ENCODE assay signal across 23 cellular contexts in genomic region chr13:48096670-48097069, GRCh38. TPM values are rescaled to one million over a fixed set of nuclear protein-coding genes. Genes with fewer than 3 reads are reported as not detected.
A peak's percentile ranks its signal among the peaks of the same experiment; 100 is the strongest.
DNase-seq lines count a peak whose midpoint lies in the region; ATAC-seq and TF ChIP-seq lines count a peak whose summit lies in the region.
"Had no signal": no experiment of that assay in that cellular context is flagged by ENCODE, and none has a peak within 500 bp of the region (broad histone marks: within the 10 kb centered on the region; RNA-seq: fewer than 3 reads in every experiment).

No MANE protein-coding gene starts in this region.

- H3K27ac ChIP-seq in DND-41 (ENCODE audit: low read length) (no peak overlapping the region), endodermal cell (ENCODE audit: low read depth, low read length) (no peak overlapping the region), right lobe of liver (peak overlapping the region in 2 of 3 donors; percentile 53 to 55), WERI-Rb-1 (no peak overlapping the region)
- H3K27ac ChIP-seq: BLaER1 treated with 17β-estradiol and CSF1 and Interleukin-3, amounts not matched to agents 10 nM and 100 nM; esophagus muscularis mucosa; gastrocnemius medialis had no signal

- ATAC-seq in DND-41 (ENCODE audit: insufficient read depth, low read depth): no peak
- ATAC-seq in right lobe of liver: peak; percentile 62 to 74 (median 72)
- ATAC-seq in activated T-cell treated with anti-CD3 and anti-CD28 coated beads, Interleukin-2, amount 50 U/mL, for 72 hours (replicated peaks in 1 of 2): no peak
- ATAC-seq: gastrocnemius medialis had no signal

- no peak overlapping the region for H3K4me3 Mint-ChIP-seq in endodermal cell
- H3K4me3 Mint-ChIP-seq in activated T-cell treated with anti-CD3 and anti-CD28 coated beads, Interleukin-2, amount 50 U/mL, for 72 hours: no peak overlapping the region
- H3K4me3 Mint-ChIP-seq: activated B cell treated with CpG ODN at 0.5 μM for 24 hours; T-helper 2 cell treated with Interferon-gamma antibody and Interleukin-4, amounts not matched to agents 5 μg/mL and 100 μg/mL, for 36 hours had no signal

- no peak for TF ChIP-seq CTCF in DND-41 (IDR thresholded peaks at IDR 0.05; ENCODE audit: borderline replicate concordance, extremely low read depth, low read length, poor library complexity, severe bottlenecking)
- no peak for TF ChIP-seq CTCF in endodermal cell (conservative IDR thresholded peaks at IDR 0.05)
- no peak for TF ChIP-seq CTCF in right lobe of liver (IDR thresholded peaks at IDR 0.05)
- no peak for TF ChIP-seq CTCF in WERI-Rb-1 (IDR thresholded peaks at IDR 0.05; ENCODE audit: low read depth, low read length)

- H3K27me3 Mint-ChIP-seq in endodermal cell (ENCODE audit: insufficient read depth): no peaks in the 10 kb centered on the region
- no peaks in the 10 kb centered on the region for H3K27me3 Mint-ChIP-seq in activated T-cell treated with anti-CD3 and anti-CD28 coated beads, Interleukin-2, amount 50 U/mL, for 72 hours (ENCODE audit: low read depth)

- WGBS in endodermal cell (ENCODE audit: insufficient coverage in 1 of 2, insufficient read length in 1 of 2), 2 experiments: 61 to 86% methylated on average over 1 to 3 of the region's 3 CpGs
- WGBS in right lobe of liver (ENCODE audit: insufficient coverage, low coverage, low lambda C conversion rate, missing lambda C conversion rate): 13% methylated on average over 3 of the region's 3 CpGs

- H3K36me3 ChIP-seq in DND-41 (ENCODE audit: insufficient read depth, low read length): 0 out of 2 replicates have a peak, but pooled peaks cover 4% of the 10 kb centered on the region
- H3K36me3 ChIP-seq in endodermal cell (ENCODE audit: control insufficient read depth, insufficient read depth, low read length): no peaks in the 10 kb centered on the region
- H3K36me3 ChIP-seq in right lobe of liver: no peaks in the 10 kb centered on the region
- no peaks in the 10 kb centered on the region for H3K36me3 ChIP-seq in WERI-Rb-1
- H3K36me3 ChIP-seq: esophagus muscularis mucosa, gastrocnemius medialis had no signal

- H3K4me1 ChIP-seq in DND-41 (ENCODE audit: insufficient read depth, low read length): peaks cover 31% of the 10 kb centered on the region
- peaks cover 3% of the 10 kb centered on the region for H3K4me1 ChIP-seq in endodermal cell (ENCODE audit: control insufficient read depth, insufficient read depth, low read length)
- H3K4me1 ChIP-seq in right lobe of liver: peaks cover 0 to 35% (median 8%) of the 10 kb centered on the region in 4 donors

- peaks cover 2% of the 10 kb centered on the region for H3K36me3 Mint-ChIP-seq in endodermal cell (ENCODE audit: low read depth)
- H3K36me3 Mint-ChIP-seq in activated T-cell treated with anti-CD3 and anti-CD28 coated beads, Interleukin-2, amount 50 U/mL, for 72 hours (ENCODE audit: insufficient read depth in 2 of 2): peaks cover 3 to 7% of the 10 kb centered on the region in 2 donors
- H3K36me3 Mint-ChIP-seq: brain, naive B cell had no signal

- H3K9me3 ChIP-seq in DND-41 (ENCODE audit: insufficient read depth, low read length, severe bottlenecking) (peaks cover 2% of the 10 kb centered on the region), endodermal cell (ENCODE audit: control insufficient read depth, low read length) (no peaks in the 10 kb centered on the region), right lobe of liver (no peaks in the 10 kb centered on the region), WERI-Rb-1 (ENCODE audit: severe bottlenecking) (no peaks in the 10 kb centered on the region)
- H3K9me3 ChIP-seq: gastrocnemius medialis, SK-N-SH had no signal

- H3K79me2 ChIP-seq in DND-41 (ENCODE audit: insufficient read depth, low read length): peaks cover 33% of the 10 kb centered on the region

- intact Hi-C loops in right lobe of liver (cut with DNase I): no loop called here

- H2AFZ ChIP-seq in DND-41 (ENCODE audit: low read depth, low read length): 0 out of 2 replicates have a peak overlapping the region, but pooled peaks have one; percentile 63

- TF ChIP-seq POLR2A in right lobe of liver (IDR thresholded peaks at IDR 0.05): no peak

- DNase-seq in DND-41 (no peak), HuH-7.5 (ENCODE audit: low spot score) (peak; percentile 10), endodermal cell (no peak), right lobe of liver (no peak), DMS53 (lab: John Stamatoyannopoulos, UW) (no peak), WERI-Rb-1 (no peak), NCI-H82 (lab: John Stamatoyannopoulos, UW) (no peak)
- DNase-seq in activated T-cell treated with anti-CD3 and anti-CD28 coated beads, Interleukin-2, amount 50 U/mL, for 72 hours: no peak
- DNase-seq: activated B cell treated with CpG ODN at 0.5 μM for 24 hours; activated CD4-positive, alpha-beta T cell treated with anti-CD3 and anti-CD28 coated beads, Interleukin-2, amount 50 U/mL, for 48 hours; activated effector memory CD4-positive, alpha-beta T cell treated with anti-CD3 and anti-CD28 coated beads, Interleukin-2, amount 50 U/mL, for 16 hours; effector memory CD4-positive, alpha-beta T cell; gastrocnemius medialis; naive B cell; NCI-H1092 treated with DMSO at 0.1 percent for 48 hours; NCI-H2029; NCI-H510A; RPMI8226; SK-N-SH had no signal

- peak overlapping the region; percentile 45 for H3K27ac Mint-ChIP-seq in endodermal cell
- no peak overlapping the region for H3K27ac Mint-ChIP-seq in activated T-cell treated with anti-CD3 and anti-CD28 coated beads, Interleukin-2, amount 50 U/mL, for 72 hours
- H3K27ac Mint-ChIP-seq: activated B cell treated with CpG ODN at 0.5 μM for 24 hours; brain; naive B cell; T-helper 2 cell treated with Interferon-gamma antibody and Interleukin-4, amounts not matched to agents 5 μg/mL and 100 μg/mL, for 36 hours had no signal

- peaks cover 9% of the 10 kb centered on the region; the same call in 1 of the 2 replicates for H4K20me1 ChIP-seq in DND-41 (ENCODE audit: insufficient read depth, low read length)

- H3K9ac ChIP-seq in DND-41 (ENCODE audit: low read depth, low read length) (no peak overlapping the region), endodermal cell (ENCODE audit: extremely low read depth, low read length, poor library complexity, severe bottlenecking) (no peak overlapping the region)
- H3K9ac ChIP-seq: BLaER1 treated with 17β-estradiol and CSF1 and Interleukin-3, amounts not matched to agents 10 nM and 100 nM; SK-N-SH had no signal

- H3K9me3 Mint-ChIP-seq in endodermal cell: peaks cover 5% of the 10 kb centered on the region
- H3K9me3 Mint-ChIP-seq in activated T-cell treated with anti-CD3 and anti-CD28 coated beads, Interleukin-2, amount 50 U/mL, for 72 hours: peaks cover 0 to 3% of the 10 kb centered on the region in 2 donors

- no peak overlapping the region for H3K4me3 ChIP-seq in DND-41 (ENCODE audit: low read depth in 1 of 2, low read length in 2 of 2)
- H3K4me3 ChIP-seq in endodermal cell (ENCODE audit: low read length): no peak overlapping the region
- peak overlapping the region in 1 of 3 donors; percentile 11 for H3K4me3 ChIP-seq in right lobe of liver
- H3K4me3 ChIP-seq in WERI-Rb-1 (ENCODE audit: low read depth, low read length): no peak overlapping the region
- H3K4me3 ChIP-seq: BLaER1 treated with 17β-estradiol and CSF1 and Interleukin-3, amounts not matched to agents 10 nM and 100 nM; esophagus muscularis mucosa; gastrocnemius medialis had no signal

- H3K27me3 ChIP-seq in DND-41 (ENCODE audit: insufficient read depth, low read length, poor library complexity): no peaks in the 10 kb centered on the region
- no peaks in the 10 kb centered on the region for H3K27me3 ChIP-seq in endodermal cell (ENCODE audit: control insufficient read depth, insufficient read depth, low read length, poor library complexity, severe bottlenecking)
- H3K27me3 ChIP-seq in right lobe of liver: no peaks in the 10 kb centered on the region
- no peaks in the 10 kb centered on the region for H3K27me3 ChIP-seq in WERI-Rb-1 (ENCODE audit: insufficient read depth, low read depth, severe bottlenecking)
- H3K27me3 ChIP-seq: BLaER1 treated with 17β-estradiol and CSF1 and Interleukin-3, amounts not matched to agents 10 nM and 100 nM; esophagus muscularis mucosa; gastrocnemius medialis had no signal

- peaks cover 28% of the 10 kb centered on the region for H3K4me1 Mint-ChIP-seq in endodermal cell
- peaks cover 30% of the 10 kb centered on the region for H3K4me1 Mint-ChIP-seq in activated T-cell treated with anti-CD3 and anti-CD28 coated beads, Interleukin-2, amount 50 U/mL, for 72 hours (ENCODE audit: low read depth)

- H3K4me2 ChIP-seq in DND-41 (ENCODE audit: insufficient read depth, low read length): no peak overlapping the region
- H3K4me2 ChIP-seq: BLaER1 treated with 17β-estradiol and CSF1 and Interleukin-3, amounts not matched to agents 10 nM and 100 nM; SK-N-SH had no signal

RNA-seq across cellular contexts. Expression of gene MED4, which starts 1.8 kb away (rescaled TPM):
- 10 to 100 TPM; 56.4 to 68.1 TPM for total RNA-seq in endodermal cell
- 50.4 TPM for polyA plus RNA-seq in endodermal cell (2013, experiment 1 of 2)
- polyA plus RNA-seq in endodermal cell (2013, experiment 2 of 2): 52.4 TPM
- 10 to 100 TPM; 15.1 to 22.5 (median 20.7) TPM for total RNA-seq in right lobe of liver
- 10 to 100 TPM; 49.5 to 59.7 TPM for total RNA-seq in activated T-cell treated with anti-CD3 and anti-CD28 coated beads, Interleukin-2, amount 50 U/mL, for 72 hours

RNA-seq across cellular contexts. Expression of gene NUDT15, which starts 59.1 kb away (rescaled TPM):
- total RNA-seq in endodermal cell: 10 to 100 TPM; 42.0 to 59.8 TPM
- 33.3 TPM for polyA plus RNA-seq in endodermal cell (2013, experiment 1 of 2)
- polyA plus RNA-seq in endodermal cell (2013, experiment 2 of 2): 31.8 TPM
- total RNA-seq in right lobe of liver: 1 to 10 TPM; 5.1 to 7.6 (median 6.3) TPM
- 10 to 100 TPM; 15.1 to 18.0 TPM for total RNA-seq in activated T-cell treated with anti-CD3 and anti-CD28 coated beads, Interleukin-2, amount 50 U/mL, for 72 hours

Comparison
In these comparisons a context has a peak if more than half of its experiments do, and no peak if none do; other contexts are left out.
1. ATAC-seq: peak in right lobe of liver (4 of 4); none in DND-41 (single experiment) and activated T-cell treated with anti-CD3 and anti-CD28 coated beads, Interleukin-2, amount 50 U/mL, for 72 hours (0 of 2).
2. H3K27ac ChIP-seq: peak in right lobe of liver (2 of 3); none in DND-41 (single experiment), endodermal cell (single experiment) and WERI-Rb-1 (single experiment).